Comparison of ENCODE assay signal across 14 cellular contexts in genomic region chr6:3433005-3433404, GRCh38. TPM values are rescaled to one million over a fixed set of nuclear protein-coding genes. Genes with fewer than 3 reads are reported as not detected.
A peak's percentile ranks its signal among the peaks of the same experiment; 100 is the strongest.
DNase-seq lines count a peak whose midpoint lies in the region; ATAC-seq and TF ChIP-seq lines count a peak whose summit lies in the region.
"Had no signal": no experiment of that assay in that cellular context is flagged by ENCODE, and none has a peak within 500 bp of the region (broad histone marks: within the 10 kb centered on the region; RNA-seq: fewer than 3 reads in every experiment).

No MANE protein-coding gene starts in this region.

- no peaks in the 10 kb centered on the region for H3K27me3 ChIP-seq in upper lobe of right lung
- H3K27me3 ChIP-seq: upper lobe of left lung had no signal

- H3K27ac ChIP-seq in VCaP (no peak overlapping the region), upper lobe of right lung (no peak overlapping the region)
- H3K27ac ChIP-seq: upper lobe of left lung had no signal

- H3K36me3 Mint-ChIP-seq in activated naive CD8-positive, alpha-beta T cell treated with anti-CD3 and anti-CD28 coated beads, Interleukin-2, amount 50 U/mL, for 24 hours (ENCODE audit: low read depth): no peaks in the 10 kb centered on the region
- H3K36me3 Mint-ChIP-seq in activated T-helper 1 cell treated with anti-CD3 and anti-CD28 coated beads, Interleukin-12 subunit alpha, Interleukin-12 subunit beta, Interleukin-2, Interleukin-4 antibody, amounts not matched to agents 30 ng/mL and 10 ng/mL and 1 ng/mL, durations not matched to agents 14 hours and 24 hours and 36 hours (ENCODE audit: low read depth): no peaks in the 10 kb centered on the region
- H3K36me3 Mint-ChIP-seq: immature natural killer cell had no signal

- intact Hi-C loops in upper lobe of right lung (cut with DNase I): no loop called here
- intact Hi-C loops in activated T-helper 1 cell treated with anti-CD3 and anti-CD28 coated beads, Interleukin-12 subunit alpha, Interleukin-12 subunit beta, Interleukin-2, Interleukin-4 antibody, amounts not matched to agents 30 ng/mL and 10 ng/mL and 1 ng/mL, durations not matched to agents 14 hours and 24 hours and 36 hours (cut with micrococcal nuclease): no loop called here

- ATAC-seq in upper lobe of right lung (peak; percentile 62), GM21515 (IDR thresholded peaks at IDR 0.05; ENCODE audit: unreplicated experiment) (no peak)
- no peak for ATAC-seq in activated naive CD8-positive, alpha-beta T cell treated with anti-CD3 and anti-CD28 coated beads, Interleukin-2, amount 50 U/mL, for 24 hours

- H3K9me3 Mint-ChIP-seq in activated naive CD8-positive, alpha-beta T cell treated with anti-CD3 and anti-CD28 coated beads, Interleukin-2, amount 50 U/mL, for 24 hours: no peaks in the 10 kb centered on the region
- no peaks in the 10 kb centered on the region for H3K9me3 Mint-ChIP-seq in activated T-helper 1 cell treated with anti-CD3 and anti-CD28 coated beads, Interleukin-12 subunit alpha, Interleukin-12 subunit beta, Interleukin-2, Interleukin-4 antibody, amounts not matched to agents 30 ng/mL and 10 ng/mL and 1 ng/mL, durations not matched to agents 14 hours and 24 hours and 36 hours
- H3K9me3 Mint-ChIP-seq: immature natural killer cell had no signal

- TF ChIP-seq CTCF in VCaP (conservative IDR thresholded peaks at IDR 0.05) (peak; percentile 21; the same call in 1 of the 2 replicates), upper lobe of right lung (IDR thresholded peaks at IDR 0.05) (no peak)

- H3K27ac Mint-ChIP-seq in activated naive CD8-positive, alpha-beta T cell treated with anti-CD3 and anti-CD28 coated beads, Interleukin-2, amount 50 U/mL, for 24 hours: no peak overlapping the region
- H3K27ac Mint-ChIP-seq in activated T-helper 1 cell treated with anti-CD3 and anti-CD28 coated beads, Interleukin-12 subunit alpha, Interleukin-12 subunit beta, Interleukin-2, Interleukin-4 antibody, amounts not matched to agents 30 ng/mL and 10 ng/mL and 1 ng/mL, durations not matched to agents 14 hours and 24 hours and 36 hours: no peak overlapping the region
- H3K27ac Mint-ChIP-seq: immature natural killer cell had no signal

- no peaks in the 10 kb centered on the region for H3K36me3 ChIP-seq in upper lobe of right lung
- H3K36me3 ChIP-seq: upper lobe of left lung had no signal

- peak; percentile 14 for DNase-seq in activated effector memory CD4-positive, alpha-beta T cell treated with anti-CD3 and anti-CD28 coated beads, Interleukin-2, amount 50 U/mL, for 16 hours
- DNase-seq in activated effector memory CD4-positive, alpha-beta T cell treated with Interleukin-2 at 50 U/mL for 16 hours: no peak
- DNase-seq in mesenteric fat pad (ENCODE audit: low spot score): peak; percentile 65
- DNase-seq in upper lobe of right lung: no peak
- no peak for DNase-seq in activated naive CD8-positive, alpha-beta T cell treated with anti-CD3 and anti-CD28 coated beads, Interleukin-2, amount 50 U/mL, for 24 hours
- no peak for DNase-seq in activated T-helper 1 cell treated with anti-CD3 and anti-CD28 coated beads, Interleukin-12 subunit alpha, Interleukin-12 subunit beta, Interleukin-2, Interleukin-4 antibody, amounts not matched to agents 30 ng/mL and 10 ng/mL and 1 ng/mL, durations not matched to agents 14 hours and 24 hours and 36 hours (ENCODE audit: low spot score)
- DNase-seq: ACHN, immature natural killer cell, mesenchymal stem cell, NCI-H1105 treated with DMSO at 0.1 percent for 48 hours, NCI-H226, upper lobe of left lung had no signal

- no peaks in the 10 kb centered on the region for H3K9me3 ChIP-seq in upper lobe of right lung
- H3K9me3 ChIP-seq: upper lobe of left lung had no signal

- no peak overlapping the region for H3K4me3 ChIP-seq in upper lobe of right lung
- H3K4me3 ChIP-seq: upper lobe of left lung had no signal

- H3K4me1 ChIP-seq in upper lobe of right lung: no peaks in the 10 kb centered on the region
- H3K4me1 ChIP-seq: upper lobe of left lung had no signal

- no peaks in the 10 kb centered on the region for H3K27me3 Mint-ChIP-seq in activated naive CD8-positive, alpha-beta T cell treated with anti-CD3 and anti-CD28 coated beads, Interleukin-2, amount 50 U/mL, for 24 hours
- peaks cover 3% of the 10 kb centered on the region for H3K27me3 Mint-ChIP-seq in activated T-helper 1 cell treated with anti-CD3 and anti-CD28 coated beads, Interleukin-12 subunit alpha, Interleukin-12 subunit beta, Interleukin-2, Interleukin-4 antibody, amounts not matched to agents 30 ng/mL and 10 ng/mL and 1 ng/mL, durations not matched to agents 14 hours and 24 hours and 36 hours (ENCODE audit: insufficient read depth)

- H3K4me1 Mint-ChIP-seq in activated naive CD8-positive, alpha-beta T cell treated with anti-CD3 and anti-CD28 coated beads, Interleukin-2, amount 50 U/mL, for 24 hours: no peaks in the 10 kb centered on the region
- H3K4me1 Mint-ChIP-seq in activated T-helper 1 cell treated with anti-CD3 and anti-CD28 coated beads, Interleukin-12 subunit alpha, Interleukin-12 subunit beta, Interleukin-2, Interleukin-4 antibody, amounts not matched to agents 30 ng/mL and 10 ng/mL and 1 ng/mL, durations not matched to agents 14 hours and 24 hours and 36 hours (ENCODE audit: low read depth): no peaks in the 10 kb centered on the region
- H3K4me1 Mint-ChIP-seq: immature natural killer cell had no signal

- H3K4me3 Mint-ChIP-seq in activated naive CD8-positive, alpha-beta T cell treated with anti-CD3 and anti-CD28 coated beads, Interleukin-2, amount 50 U/mL, for 24 hours: no peak overlapping the region
- no peak overlapping the region for H3K4me3 Mint-ChIP-seq in activated T-helper 1 cell treated with anti-CD3 and anti-CD28 coated beads, Interleukin-12 subunit alpha, Interleukin-12 subunit beta, Interleukin-2, Interleukin-4 antibody, amounts not matched to agents 30 ng/mL and 10 ng/mL and 1 ng/mL, durations not matched to agents 14 hours and 24 hours and 36 hours
- H3K4me3 Mint-ChIP-seq: immature natural killer cell had no signal

RNA-seq across cellular contexts. Expression of gene SLC22A23, which starts 23.8 kb away (rescaled TPM):
- 23.8 TPM for total RNA-seq in mesenteric fat pad
- total RNA-seq in upper lobe of right lung: 19.2 TPM
- 0.05 and 0.39 TPM in 2 replicates for total RNA-seq in activated T-helper 1 cell treated with anti-CD3 and anti-CD28 coated beads, Interleukin-12 subunit alpha, Interleukin-12 subunit beta, Interleukin-2, Interleukin-4 antibody, amounts not matched to agents 30 ng/mL and 10 ng/mL and 1 ng/mL, durations not matched to agents 14 hours and 24 hours and 36 hours

Comparison
In these comparisons a context has a peak if more than half of its experiments do, and no peak if none do; other contexts are left out.
1. DNase-seq: peak in activated effector memory CD4-positive, alpha-beta T cell treated with anti-CD3 and anti-CD28 coated beads, Interleukin-2, amount 50 U/mL, for 16 hours (single experiment) and mesenteric fat pad (single experiment); none in activated effector memory CD4-positive, alpha-beta T cell treated with Interleukin-2 at 50 U/mL for 16 hours (single experiment), upper lobe of right lung (single experiment), activated naive CD8-positive, alpha-beta T cell treated with anti-CD3 and anti-CD28 coated beads, Interleukin-2, amount 50 U/mL, for 24 hours (single experiment) and activated T-helper 1 cell treated with anti-CD3 and anti-CD28 coated beads, Interleukin-12 subunit alpha, Interleukin-12 subunit beta, Interleukin-2, Interleukin-4 antibody, amounts not matched to agents 30 ng/mL and 10 ng/mL and 1 ng/mL, durations not matched to agents 14 hours and 24 hours and 36 hours (single experiment).
2. RNA of gene SLC22A23, which starts 23.8 kb away (total RNA-seq): 23.8 TPM in mesenteric fat pad (single experiment) and 19.2 TPM in upper lobe of right lung (single experiment); 0.05 to 0.39 TPM in activated T-helper 1 cell treated with anti-CD3 and anti-CD28 coated beads, Interleukin-12 subunit alpha, Interleukin-12 subunit beta, Interleukin-2, Interleukin-4 antibody, amounts not matched to agents 30 ng/mL and 10 ng/mL and 1 ng/mL, durations not matched to agents 14 hours and 24 hours and 36 hours; every median in the first group is over 10 times any median in the second.